In genomic region chr1:41423511-41424191, GRCh38 we compare ENCODE assay signal across 12 cellular contexts.
DNase-seq lines count a peak whose midpoint lies in the region; ATAC-seq, FAIRE-seq and TF ChIP-seq lines count a peak whose summit lies in the region.
"Had no signal": no experiment of that assay in that cellular context is flagged by ENCODE, and none has a peak within 500 bp of the region (broad histone marks: within the 10 kb centered on the region; RNA-seq: fewer than 3 reads in every experiment).

No MANE protein-coding gene starts in this region.

- intact Hi-C loops in HepG2 (cut with micrococcal nuclease; ENCODE audit: unreplicated experiment) = no loop called here
- intact Hi-C loops in aorta (cut with DNase I) = no loop called here

- FAIRE-seq in bronchial epithelial cell (lab: Jason Lieb, UNC) (no peak), HepG2 (lab: Jason Lieb, UNC) (no peak)

- no peak overlapping the region for H3K4me2 ChIP-seq in HepG2 (ENCODE audit: low read depth, low read length)

- CTCF ChIA-PET in HepG2 (lab: Yijun Ruan, JAX; ENCODE audit: low intra/inter-chr PET ratio, low total read pairs) = interaction anchor here (1.6 kb wide), 1 partner anchor 101 kb away, joined by 6 read pairs; no protein-coding TSS in a partner anchor

- no peak overlapping the region for H3K9ac ChIP-seq in HepG2 (ENCODE audit: insufficient read depth, low read depth, low read length)
- H3K9ac ChIP-seq: GM23248 had no signal

- no peak for TF ChIP-seq POLR2A in HepG2 (IDR thresholded peaks at IDR 0.05; ENCODE audit: insufficient read depth in 1 of 2, low read depth in 2 of 2, low read length in 2 of 2)

- DNase-seq in stimulated activated CD4-positive, alpha-beta T cell treated with anti-CD3 and anti-CD28 coated beads, Interleukin-15, amount 100 ng/mL, for 24 hours = peak; percentile 17
- no peak for DNase-seq in stimulated activated CD4-positive, alpha-beta T cell treated with anti-CD3 and anti-CD28 coated beads, Interleukin-2, amount 100 ng/mL, for 48 hours
- DNase-seq in bronchial epithelial cell (ENCODE audit: low read depth) (no peak), HepG2 (ENCODE audit: low spot score) (no peak), aorta (peak; percentile 55 to 74)
- no peak for DNase-seq in activated CD8-positive, alpha-beta memory T cell treated with anti-CD3 and anti-CD28 coated beads for 24 hours
- no peak for DNase-seq in activated CD4-positive, alpha-beta T cell treated with anti-CD3 and anti-CD28 coated beads, Interleukin-2, amount 50 U/mL, for 48 hours
- DNase-seq: activated CD4-positive, alpha-beta T cell treated with anti-CD3 and anti-CD28 coated beads for 48 hours; GM23248; mesenchymal stem cell; NCI-H1417 treated with DMSO at 0.1 percent for 48 hours had no signal

- no peaks in the 10 kb centered on the region for H3K36me3 ChIP-seq in bronchial epithelial cell (ENCODE audit: control insufficient read depth, insufficient read depth, low read length)
- no peaks in the 10 kb centered on the region for H3K36me3 ChIP-seq in HepG2 (replicated peaks in 1 of 2; ENCODE audit: control insufficient read depth in 1 of 2, insufficient read depth in 2 of 2, low read length in 2 of 2)
- H3K36me3 ChIP-seq in aorta (ENCODE audit: control insufficient read depth in 1 of 2, insufficient read depth in 2 of 2, low read length in 1 of 2) = no peaks in the 10 kb centered on the region

- H3K27me3 ChIP-seq in bronchial epithelial cell (ENCODE audit: control insufficient read depth, insufficient read depth, low read length) (no peaks in the 10 kb centered on the region), HepG2 (ENCODE audit: control insufficient read depth in 1 of 2, insufficient read depth in 2 of 2, low read length in 2 of 2) (peaks cover 1 to 6% of the 10 kb centered on the region in 2 experiments; a peak in 2 of 5 replicates), aorta (ENCODE audit: control insufficient read depth in 1 of 2, insufficient read depth in 2 of 2, low read length in 1 of 2) (no peaks in the 10 kb centered on the region)

- H3K4me1 ChIP-seq in HepG2 (ENCODE audit: insufficient read depth, low read length) = no peaks in the 10 kb centered on the region
- H3K4me1 ChIP-seq in aorta (ENCODE audit: control insufficient read depth in 1 of 2, insufficient read depth in 2 of 2, low read length in 2 of 2) = no peaks in the 10 kb centered on the region

- in situ Hi-C loops in HepG2 (cut with HindIII; ENCODE audit: extremely low pct_ligation_motif_present, low pct_unique_long_range_greater_than_20kb) = no loop called here

- peak; percentile 70 for ATAC-seq in HepG2
- ATAC-seq in aorta (ENCODE audit: low FRiP score) = no peak
- no peak for ATAC-seq in esophagus mucosa

- no peak for TF ChIP-seq EP300 in HepG2 (IDR thresholded peaks at IDR 0.05; ENCODE audit: low read depth in 2 of 2, low read length in 2 of 2)
- no peak for TF ChIP-seq EP300 in HepG2 (CRISPR knock-in tag; IDR thresholded peaks at IDR 0.05; ENCODE audit: borderline replicate concordance)

- no peaks in the 10 kb centered on the region for H4K20me1 ChIP-seq in HepG2 (ENCODE audit: insufficient read depth, low read length)

- no TSS peak for BruUV-seq in HepG2 (replicated peaks; lab: Mats Ljungman, UMichigan)

- H3K27ac ChIP-seq in HepG2 (ENCODE audit: extremely low read length, insufficient read depth, low read length) (no peak overlapping the region), aorta (ENCODE audit: low read depth in 1 of 2, low read length in 2 of 2) (no peak overlapping the region)
- H3K27ac ChIP-seq: GM23248 had no signal

- H3K79me2 ChIP-seq in HepG2 (ENCODE audit: insufficient read depth, low read length) = no peaks in the 10 kb centered on the region

- H3K9me3 ChIP-seq in HepG2 (ENCODE audit: low read length) = no peaks in the 10 kb centered on the region
- no peaks in the 10 kb centered on the region for H3K9me3 ChIP-seq in aorta (ENCODE audit: control insufficient read depth, low read length)

- POLR2A ChIA-PET in HepG2 (lab: Yijun Ruan, JAX) = no interaction called here

- H2AFZ ChIP-seq in HepG2 (ENCODE audit: low read length) = no peak overlapping the region
- H2AFZ ChIP-seq: GM23248 had no signal

- TF ChIP-seq RAD21 in HepG2 (CRISPR knock-in tag; IDR thresholded peaks at IDR 0.05) = peak; percentile 43; the same call in 1 of the 2 replicates

- WGBS in HepG2 (ENCODE audit: low lambda C conversion rate) = 58% methylated on average over 5 of the region's 38 CpGs
- 60 to 63% methylated on average over 35 to 38 of the region's 38 CpGs for whole genome bisulfite sequencing in aorta, 2 donors

- H3K4me3 ChIP-seq in bronchial epithelial cell (ENCODE audit: low read depth, low read length) (no peak overlapping the region), HepG2 (replicated peaks in 1 of 3; ENCODE audit: insufficient read depth in 1 of 3, low read depth in 2 of 3, low read length in 3 of 3) (no peak overlapping the region), aorta (ENCODE audit: low read length in 2 of 2) (no peak overlapping the region)
- H3K4me3 ChIP-seq: GM23248 had no signal

- TF ChIP-seq CTCF in bronchial epithelial cell (IDR thresholded peaks at IDR 0.05; ENCODE audit: insufficient read depth, low read length, severe bottlenecking) = peak; percentile 46
- TF ChIP-seq CTCF in HepG2 (CRISPR knock-in tag; IDR thresholded peaks at IDR 0.05) = peak; percentile 67

TF ChIP-seq in HepG2, 621 proteins besides CTCF, POLR2A, EP300 and RAD21 (continues in another document):
- no peak for TF ChIP-seq REST (IDR thresholded peaks at IDR 0.05; ENCODE audit: borderline replicate concordance in 1 of 2, low read depth in 1 of 2, low read length in 2 of 2)
- TF ChIP-seq DRAP1 (CRISPR knock-in tag; IDR thresholded peaks at IDR 0.05) = no peak
- TF ChIP-seq SMC3 (IDR thresholded peaks at IDR 0.05; ENCODE audit: low read length) = peak; percentile 5; the same call in 1 of the 2 replicates
- TF ChIP-seq ZNF775 (CRISPR knock-in tag; IDR thresholded peaks at IDR 0.05; ENCODE audit: borderline replicate concordance) = no peak
- peak; percentile 46 for TF ChIP-seq STAG1 (CRISPR knock-in tag; IDR thresholded peaks at IDR 0.05)
- TF ChIP-seq ZNF687 (CRISPR knock-in tag; IDR thresholded peaks at IDR 0.05) = 0 out of 2 replicates have a peak, but pooled peaks have one; percentile 14
- no peak for TF ChIP-seq GFI1 (CRISPR knock-in tag; IDR thresholded peaks at IDR 0.05; ENCODE audit: borderline replicate concordance)

Comparison
In these comparisons a context has a peak if more than half of its experiments do, and no peak if none do; other contexts are left out.
1. DNase-seq: peak in stimulated activated CD4-positive, alpha-beta T cell treated with anti-CD3 and anti-CD28 coated beads, Interleukin-15, amount 100 ng/mL, for 24 hours (single experiment) and aorta (2 of 2); none in stimulated activated CD4-positive, alpha-beta T cell treated with anti-CD3 and anti-CD28 coated beads, Interleukin-2, amount 100 ng/mL, for 48 hours (0 of 2), bronchial epithelial cell (single experiment), HepG2 (single experiment), activated CD8-positive, alpha-beta memory T cell treated with anti-CD3 and anti-CD28 coated beads for 24 hours (single experiment) and activated CD4-positive, alpha-beta T cell treated with anti-CD3 and anti-CD28 coated beads, Interleukin-2, amount 50 U/mL, for 48 hours (0 of 2).